ENCODE assay signal across 9 cellular contexts in genomic region chr5:42992035-42992570, GRCh38. TPM values are rescaled to one million over a fixed set of nuclear protein-coding genes. Genes with fewer than 3 reads are reported as not detected.
DNase-seq lines count a peak whose midpoint lies in the region; ATAC-seq and TF ChIP-seq lines count a peak whose summit lies in the region.
"Had no signal": no experiment of that assay in that cellular context is flagged by ENCODE, and none has a peak within 500 bp of the region (broad histone marks: within the 10 kb centered on the region; RNA-seq: fewer than 3 reads in every experiment).

No MANE protein-coding gene starts in this region.

- peak; percentile 37 for ATAC-seq in HG03066 (IDR thresholded peaks at IDR 0.05; ENCODE audit: low read depth, unreplicated experiment)

- peak; percentile 45 to 62 for DNase-seq in NCI-H524 (lab: John Stamatoyannopoulos, UW)
- no peak for DNase-seq in NCI-H524 treated with DMSO at 0.1 percent for 48 hours (lab: John Stamatoyannopoulos, UW)
- DNase-seq in NCI-H510A treated with DMSO at 0.1 percent for 48 hours (lab: John Stamatoyannopoulos, UW) = peak; percentile 63
- DNase-seq in activated CD8-positive, alpha-beta memory T cell treated with anti-CD3 and anti-CD28 coated beads for 48 hours (ENCODE audit: low read depth in 2 of 3, low spot score in 2 of 3) = peak in 2 of 3 experiments; percentile 56
- DNase-seq in epithelial cell of proximal tubule (ENCODE audit: low read depth) = no peak
- peak; percentile 43 to 57 for DNase-seq in stimulated activated CD8-positive, alpha-beta memory T cell treated with anti-CD3 and anti-CD28 coated beads, Interleukin-7, amount 100 ng/mL, for 4 hours (ENCODE audit: low read depth in 2 of 2)

- no peak for TF ChIP-seq CTCF in epithelial cell of proximal tubule (conservative IDR thresholded peaks at IDR 0.05; ENCODE audit: low read depth, low read length)

- H3K27me3 ChIP-seq in muscle layer of duodenum (ENCODE audit: low read depth, low read length) = peaks cover 55% of the 10 kb centered on the region

- H3K27ac ChIP-seq in muscle layer of duodenum (ENCODE audit: low read length) = peak overlapping the region; percentile 89
- H3K27ac ChIP-seq: C4-2B had no signal

- H3K36me3 ChIP-seq in muscle layer of duodenum (ENCODE audit: control insufficient read depth in 1 of 2, insufficient read depth in 2 of 2, low read length in 2 of 2) = peaks cover 0 to 4% of the 10 kb centered on the region in 2 donors

- H3K4me3 ChIP-seq in epithelial cell of proximal tubule (ENCODE audit: low read depth, low read length) (peak overlapping the region; percentile 60), muscle layer of duodenum (ENCODE audit: low read depth in 1 of 2, low read length in 2 of 2) (peak overlapping the region; percentile 65 to 67)

- H3K4me1 ChIP-seq in muscle layer of duodenum (ENCODE audit: control insufficient read depth in 1 of 2, insufficient read depth in 2 of 2, low read length in 2 of 2) = peaks cover 0 to 11% of the 10 kb centered on the region in 2 donors

- H3K9me3 ChIP-seq in muscle layer of duodenum (ENCODE audit: control insufficient read depth in 1 of 2, low read length in 2 of 2) = peaks cover 3 to 8% of the 10 kb centered on the region in 2 donors

RNA-seq across cellular contexts. Expression of gene ANXA2R, which starts 48.0 kb away (rescaled TPM):
- 0.35 and 2.2 TPM in 2 replicates for total RNA-seq in epithelial cell of proximal tubule

Comparison
In these comparisons a context has a peak if more than half of its experiments do, and no peak if none do; other contexts are left out.
1. DNase-seq: peak in NCI-H524 (2 of 2), NCI-H510A treated with DMSO at 0.1 percent for 48 hours (single experiment), activated CD8-positive, alpha-beta memory T cell treated with anti-CD3 and anti-CD28 coated beads for 48 hours (2 of 3) and stimulated activated CD8-positive, alpha-beta memory T cell treated with anti-CD3 and anti-CD28 coated beads, Interleukin-7, amount 100 ng/mL, for 4 hours (2 of 2); none in NCI-H524 treated with DMSO at 0.1 percent for 48 hours (single experiment) and epithelial cell of proximal tubule (single experiment).